Comparison of ENCODE assay signal across 1 cellular context in the genomic region with DNA sequence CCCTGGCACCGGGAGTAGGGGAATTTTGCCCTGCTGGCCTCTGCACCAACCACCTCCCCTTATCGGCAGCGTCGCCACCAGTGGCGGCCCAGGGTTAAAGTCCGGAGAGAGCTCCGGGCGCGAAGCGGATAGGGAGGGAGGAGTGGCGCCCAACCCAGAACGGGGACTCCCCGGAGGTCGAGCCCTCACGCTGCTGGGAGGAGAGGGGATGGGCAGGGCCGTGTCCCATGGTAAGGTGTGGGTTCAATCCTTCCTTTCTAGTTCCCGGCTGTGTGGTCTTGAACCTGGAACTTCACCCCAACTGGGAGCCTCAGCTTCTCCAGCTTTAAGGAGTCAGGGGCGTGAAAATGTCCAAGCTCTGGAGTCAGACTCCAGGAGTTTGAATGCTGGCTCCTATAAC.
TF ChIP-seq lines count a peak whose summit lies in the region.

No MANE protein-coding gene starts in this region.

TF ChIP-seq in HCT116, 20 proteins besides CTCF, POLR2A, EP300 and RAD21:
- TF ChIP-seq CEBPB (IDR thresholded peaks at IDR 0.05; ENCODE audit: low read depth) = no peak
- TF ChIP-seq, protein P1, sequence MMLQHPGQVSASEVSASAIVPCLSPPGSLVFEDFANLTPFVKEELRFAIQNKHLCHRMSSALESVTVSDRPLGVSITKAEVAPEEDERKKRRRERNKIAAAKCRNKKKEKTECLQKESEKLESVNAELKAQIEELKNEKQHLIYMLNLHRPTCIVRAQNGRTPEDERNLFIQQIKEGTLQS (IDR thresholded peaks at IDR 0.05) = no peak
- TF ChIP-seq TCF7L2 (IDR thresholded peaks at IDR 0.05; ENCODE audit: borderline replicate concordance, extremely low read depth, insufficient read depth, insufficient read length) = no peak
- no peak for TF ChIP-seq SRF (IDR thresholded peaks at IDR 0.05; ENCODE audit: low read depth)
- TF ChIP-seq FOSL1 (IDR thresholded peaks at IDR 0.05; ENCODE audit: low read depth) = no peak
- TF ChIP-seq, protein P2, sequence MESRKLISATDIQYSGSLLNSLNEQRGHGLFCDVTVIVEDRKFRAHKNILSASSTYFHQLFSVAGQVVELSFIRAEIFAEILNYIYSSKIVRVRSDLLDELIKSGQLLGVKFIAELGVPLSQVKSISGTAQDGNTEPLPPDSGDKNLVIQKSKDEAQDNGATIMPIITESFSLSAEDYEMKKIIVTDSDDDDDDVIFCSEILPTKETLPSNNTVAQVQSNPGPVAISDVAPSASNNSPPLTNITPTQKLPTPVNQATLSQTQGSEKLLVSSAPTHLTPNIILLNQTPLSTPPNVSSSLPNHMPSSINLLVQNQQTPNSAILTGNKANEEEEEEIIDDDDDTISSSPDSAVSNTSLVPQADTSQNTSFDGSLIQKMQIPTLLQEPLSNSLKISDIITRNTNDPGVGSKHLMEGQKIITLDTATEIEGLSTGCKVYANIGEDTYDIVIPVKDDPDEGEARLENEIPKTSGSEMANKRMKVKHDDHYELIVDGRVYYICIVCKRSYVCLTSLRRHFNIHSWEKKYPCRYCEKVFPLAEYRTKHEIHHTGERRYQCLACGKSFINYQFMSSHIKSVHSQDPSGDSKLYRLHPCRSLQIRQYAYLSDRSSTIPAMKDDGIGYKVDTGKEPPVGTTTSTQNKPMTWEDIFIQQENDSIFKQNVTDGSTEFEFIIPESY (IDR thresholded peaks at IDR 0.05; ENCODE audit: extremely low read depth, insufficient replicate concordance, low read length) = no peak
- TF ChIP-seq ELF1 (IDR thresholded peaks at IDR 0.05; ENCODE audit: borderline replicate concordance, low read depth) = no peak
- TF ChIP-seq, protein P3, sequence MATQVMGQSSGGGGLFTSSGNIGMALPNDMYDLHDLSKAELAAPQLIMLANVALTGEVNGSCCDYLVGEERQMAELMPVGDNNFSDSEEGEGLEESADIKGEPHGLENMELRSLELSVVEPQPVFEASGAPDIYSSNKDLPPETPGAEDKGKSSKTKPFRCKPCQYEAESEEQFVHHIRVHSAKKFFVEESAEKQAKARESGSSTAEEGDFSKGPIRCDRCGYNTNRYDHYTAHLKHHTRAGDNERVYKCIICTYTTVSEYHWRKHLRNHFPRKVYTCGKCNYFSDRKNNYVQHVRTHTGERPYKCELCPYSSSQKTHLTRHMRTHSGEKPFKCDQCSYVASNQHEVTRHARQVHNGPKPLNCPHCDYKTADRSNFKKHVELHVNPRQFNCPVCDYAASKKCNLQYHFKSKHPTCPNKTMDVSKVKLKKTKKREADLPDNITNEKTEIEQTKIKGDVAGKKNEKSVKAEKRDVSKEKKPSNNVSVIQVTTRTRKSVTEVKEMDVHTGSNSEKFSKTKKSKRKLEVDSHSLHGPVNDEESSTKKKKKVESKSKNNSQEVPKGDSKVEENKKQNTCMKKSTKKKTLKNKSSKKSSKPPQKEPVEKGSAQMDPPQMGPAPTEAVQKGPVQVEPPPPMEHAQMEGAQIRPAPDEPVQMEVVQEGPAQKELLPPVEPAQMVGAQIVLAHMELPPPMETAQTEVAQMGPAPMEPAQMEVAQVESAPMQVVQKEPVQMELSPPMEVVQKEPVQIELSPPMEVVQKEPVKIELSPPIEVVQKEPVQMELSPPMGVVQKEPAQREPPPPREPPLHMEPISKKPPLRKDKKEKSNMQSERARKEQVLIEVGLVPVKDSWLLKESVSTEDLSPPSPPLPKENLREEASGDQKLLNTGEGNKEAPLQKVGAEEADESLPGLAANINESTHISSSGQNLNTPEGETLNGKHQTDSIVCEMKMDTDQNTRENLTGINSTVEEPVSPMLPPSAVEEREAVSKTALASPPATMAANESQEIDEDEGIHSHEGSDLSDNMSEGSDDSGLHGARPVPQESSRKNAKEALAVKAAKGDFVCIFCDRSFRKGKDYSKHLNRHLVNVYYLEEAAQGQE (IDR thresholded peaks at IDR 0.05; ENCODE audit: low read depth) = no peak
- no peak for TF ChIP-seq EZH2phosphoT487 (IDR thresholded peaks at IDR 0.05; ENCODE audit: borderline replicate concordance)
- TF ChIP-seq CBX3 (IDR thresholded peaks at IDR 0.05; ENCODE audit: low read depth) = no peak
- TF ChIP-seq ZNF274 (IDR thresholded peaks at IDR 0.05; ENCODE audit: low read depth, low read length) = no peak
- no peak for TF ChIP-seq POLR2AphosphoS5 (IDR thresholded peaks at IDR 0.05; ENCODE audit: low read depth, low read length)
